ENCODE assay signal across 8 cellular contexts in the genomic region with DNA sequence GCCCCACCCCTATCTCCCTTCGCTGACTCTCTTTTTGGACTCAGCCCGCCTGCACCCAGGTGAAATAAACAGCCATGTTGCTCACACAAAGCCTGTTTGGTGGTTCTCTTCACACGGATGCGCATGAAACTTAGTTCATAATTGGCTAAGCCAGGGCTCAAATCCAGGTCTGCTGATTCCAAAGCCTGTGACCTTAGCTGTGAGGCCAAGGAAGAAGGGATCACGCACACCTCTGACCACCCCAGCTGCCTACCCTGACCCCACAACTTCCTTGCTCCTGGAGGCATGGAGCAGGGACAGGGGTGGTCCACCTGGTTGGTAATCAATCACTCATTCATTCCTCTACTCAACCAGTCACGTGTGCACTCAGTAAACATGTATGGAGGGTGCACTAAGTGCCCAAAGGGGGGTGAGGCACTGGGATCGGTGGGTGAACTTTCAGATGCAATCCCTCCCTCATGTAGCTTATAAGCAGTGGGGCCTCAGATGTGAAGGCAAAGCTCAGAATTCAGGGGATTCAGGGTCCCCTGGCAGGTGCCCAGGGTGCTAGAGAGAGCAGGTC. TPM values are rescaled to one million over a fixed set of nuclear protein-coding genes. Genes with fewer than 3 reads are reported as not detected.
DNase-seq lines count a peak whose midpoint lies in the region; ATAC-seq and TF ChIP-seq lines count a peak whose summit lies in the region.

No MANE protein-coding gene starts in this region.

- intact Hi-C loops in activated T-helper 1 cell treated with anti-CD3 and anti-CD28 coated beads, Interleukin-12 subunit alpha, Interleukin-12 subunit beta, Interleukin-2, Interleukin-4 antibody, amounts not matched to agents 30 ng/mL and 10 ng/mL and 1 ng/mL, durations not matched to agents 14 hours and 24 hours and 36 hours (cut with micrococcal nuclease): loop anchor here (2.0 kb wide), 1 partner anchor 239 kb away; no protein-coding TSS in a partner anchor

- H3K9me3 Mint-ChIP-seq in activated T-helper 1 cell treated with anti-CD3 and anti-CD28 coated beads, Interleukin-12 subunit alpha, Interleukin-12 subunit beta, Interleukin-2, Interleukin-4 antibody, amounts not matched to agents 30 ng/mL and 10 ng/mL and 1 ng/mL, durations not matched to agents 14 hours and 24 hours and 36 hours: no peaks in the 10 kb centered on the region
- no peaks in the 10 kb centered on the region for H3K9me3 Mint-ChIP-seq in nephron

- peaks cover 2% of the 10 kb centered on the region for H3K36me3 Mint-ChIP-seq in activated T-helper 1 cell treated with anti-CD3 and anti-CD28 coated beads, Interleukin-12 subunit alpha, Interleukin-12 subunit beta, Interleukin-2, Interleukin-4 antibody, amounts not matched to agents 30 ng/mL and 10 ng/mL and 1 ng/mL, durations not matched to agents 14 hours and 24 hours and 36 hours (ENCODE audit: low read depth)
- no peaks in the 10 kb centered on the region for H3K36me3 Mint-ChIP-seq in nephron (ENCODE audit: low read depth)

- no peak for DNase-seq in activated T-helper 1 cell treated with anti-CD3 and anti-CD28 coated beads, Interleukin-12 subunit alpha, Interleukin-12 subunit beta, Interleukin-2, Interleukin-4 antibody, amounts not matched to agents 30 ng/mL and 10 ng/mL and 1 ng/mL, durations not matched to agents 14 hours and 24 hours and 36 hours (ENCODE audit: low spot score)
- no peak for DNase-seq in AG08395 (ENCODE audit: low spot score)
- DNase-seq in left lobe of liver (ENCODE audit: low spot score): no peak

- no peak for TF ChIP-seq CTCF in nephron (IDR thresholded peaks at IDR 0.05; ENCODE audit: unreplicated experiment in 3 of 3)

- no peaks in the 10 kb centered on the region for H3K27me3 Mint-ChIP-seq in activated T-helper 1 cell treated with anti-CD3 and anti-CD28 coated beads, Interleukin-12 subunit alpha, Interleukin-12 subunit beta, Interleukin-2, Interleukin-4 antibody, amounts not matched to agents 30 ng/mL and 10 ng/mL and 1 ng/mL, durations not matched to agents 14 hours and 24 hours and 36 hours (ENCODE audit: insufficient read depth)
- H3K27me3 Mint-ChIP-seq in nephron (ENCODE audit: low read depth): peaks cover under 1% of the 10 kb centered on the region

- H3K27ac Mint-ChIP-seq in activated T-helper 1 cell treated with anti-CD3 and anti-CD28 coated beads, Interleukin-12 subunit alpha, Interleukin-12 subunit beta, Interleukin-2, Interleukin-4 antibody, amounts not matched to agents 30 ng/mL and 10 ng/mL and 1 ng/mL, durations not matched to agents 14 hours and 24 hours and 36 hours: peak overlapping the region; percentile 98
- H3K27ac Mint-ChIP-seq in nephron: peak overlapping the region; percentile 95 to 99 (median 96)

- no peak overlapping the region for H3K4me3 Mint-ChIP-seq in activated T-helper 1 cell treated with anti-CD3 and anti-CD28 coated beads, Interleukin-12 subunit alpha, Interleukin-12 subunit beta, Interleukin-2, Interleukin-4 antibody, amounts not matched to agents 30 ng/mL and 10 ng/mL and 1 ng/mL, durations not matched to agents 14 hours and 24 hours and 36 hours
- H3K4me3 Mint-ChIP-seq in nephron: peak overlapping the region; percentile 29 to 53 (median 48)

- H3K4me1 Mint-ChIP-seq in activated T-helper 1 cell treated with anti-CD3 and anti-CD28 coated beads, Interleukin-12 subunit alpha, Interleukin-12 subunit beta, Interleukin-2, Interleukin-4 antibody, amounts not matched to agents 30 ng/mL and 10 ng/mL and 1 ng/mL, durations not matched to agents 14 hours and 24 hours and 36 hours (ENCODE audit: low read depth): peaks cover 85% of the 10 kb centered on the region
- H3K4me1 Mint-ChIP-seq in nephron: peaks cover 80% of the 10 kb centered on the region

- ATAC-seq in GM18873 (IDR thresholded peaks at IDR 0.05; ENCODE audit: low FRiP score, unreplicated experiment) (peak; percentile 0), HG02943 (IDR thresholded peaks at IDR 0.05; ENCODE audit: low read depth, unreplicated experiment) (peak; percentile 25), HG02763 (IDR thresholded peaks at IDR 0.05; ENCODE audit: unreplicated experiment) (no peak), SK-N-SH treated with all-trans-retinoic acid at 6 μM for 48 hours (no peak), left lobe of liver (no peak)

TF ChIP-seq in SK-N-SH treated with all-trans-retinoic acid at 6 μM for 48 hours, 23 proteins besides CTCF, POLR2A, EP300 and RAD21:
- no peak for TF ChIP-seq POU6F1 (CRISPR knock-in tag; IDR thresholded peaks at IDR 0.05; ENCODE audit: borderline replicate concordance, low read depth)
- TF ChIP-seq ZFP30 (CRISPR knock-in tag; IDR thresholded peaks at IDR 0.05): no peak
- TF ChIP-seq ZNF70 (CRISPR knock-in tag; IDR thresholded peaks at IDR 0.05): no peak
- TF ChIP-seq, protein P1, sequence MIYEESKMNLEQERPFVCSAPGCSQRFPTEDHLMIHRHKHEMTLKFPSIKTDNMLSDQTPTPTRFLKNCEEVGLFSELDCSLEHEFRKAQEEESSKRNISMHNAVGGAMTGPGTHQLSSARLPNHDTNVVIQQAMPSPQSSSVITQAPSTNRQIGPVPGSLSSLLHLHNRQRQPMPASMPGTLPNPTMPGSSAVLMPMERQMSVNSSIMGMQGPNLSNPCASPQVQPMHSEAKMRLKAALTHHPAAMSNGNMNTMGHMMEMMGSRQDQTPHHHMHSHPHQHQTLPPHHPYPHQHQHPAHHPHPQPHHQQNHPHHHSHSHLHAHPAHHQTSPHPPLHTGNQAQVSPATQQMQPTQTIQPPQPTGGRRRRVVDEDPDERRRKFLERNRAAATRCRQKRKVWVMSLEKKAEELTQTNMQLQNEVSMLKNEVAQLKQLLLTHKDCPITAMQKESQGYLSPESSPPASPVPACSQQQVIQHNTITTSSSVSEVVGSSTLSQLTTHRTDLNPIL (CRISPR knock-in tag; IDR thresholded peaks at IDR 0.05; ENCODE audit: low read depth): no peak

RNA-seq across cellular contexts. Expression of gene FXYD2, which starts 10.3 kb away (rescaled TPM):
- 3.4 and 3.6 TPM in 2 replicates for total RNA-seq in activated T-helper 1 cell treated with anti-CD3 and anti-CD28 coated beads, Interleukin-12 subunit alpha, Interleukin-12 subunit beta, Interleukin-2, Interleukin-4 antibody, amounts not matched to agents 30 ng/mL and 10 ng/mL and 1 ng/mL, durations not matched to agents 14 hours and 24 hours and 36 hours
- 13.6 TPM for total RNA-seq in left lobe of liver

RNA-seq across cellular contexts. Expression of gene DSCAML1, which starts 17.3 kb away (rescaled TPM):
- not detected in 2 replicates for total RNA-seq in activated T-helper 1 cell treated with anti-CD3 and anti-CD28 coated beads, Interleukin-12 subunit alpha, Interleukin-12 subunit beta, Interleukin-2, Interleukin-4 antibody, amounts not matched to agents 30 ng/mL and 10 ng/mL and 1 ng/mL, durations not matched to agents 14 hours and 24 hours and 36 hours
- 1.4 TPM for total RNA-seq in left lobe of liver

Comparison
In these comparisons a context has a peak if more than half of its experiments do, and no peak if none do; other contexts are left out.
1. ATAC-seq: peak in GM18873 (single experiment) and HG02943 (single experiment); none in HG02763 (single experiment), SK-N-SH treated with all-trans-retinoic acid at 6 μM for 48 hours (single experiment) and left lobe of liver (single experiment).